ENCODE assay signal across 15 cellular contexts in the genomic region with DNA sequence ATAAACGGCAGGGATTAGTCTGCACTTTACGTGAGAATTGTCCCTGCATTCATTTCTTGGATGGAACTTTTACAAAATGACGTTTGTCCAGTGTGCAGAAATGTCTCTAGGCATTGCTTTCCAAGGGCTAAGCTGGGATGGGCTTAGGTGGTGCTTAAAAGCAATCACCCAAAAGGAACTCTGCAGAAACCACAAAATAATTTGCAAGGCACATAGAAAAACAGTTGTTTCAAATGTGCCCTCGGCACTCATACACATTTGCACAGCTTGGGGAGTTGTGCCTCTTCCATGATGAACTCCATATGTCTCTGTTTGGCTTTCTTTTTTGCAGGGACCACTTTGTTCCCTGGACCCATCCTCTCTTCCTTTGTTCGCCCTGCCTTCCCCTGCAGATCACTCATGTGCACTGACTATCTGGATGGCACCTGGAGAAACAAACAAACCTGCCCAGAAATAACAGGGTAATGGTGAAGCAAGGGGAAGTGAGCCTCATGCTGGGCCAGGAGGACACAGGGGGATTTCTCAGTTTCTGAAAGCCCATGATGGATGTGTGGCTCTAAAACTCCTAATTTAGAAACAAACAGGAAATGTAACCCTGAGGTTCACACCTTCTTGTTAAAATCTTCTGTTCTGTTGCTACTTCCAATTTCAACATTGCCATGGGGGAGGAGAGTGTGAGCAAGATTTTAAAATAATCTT.
DNase-seq lines count a peak whose midpoint lies in the region; ATAC-seq and TF ChIP-seq lines count a peak whose summit lies in the region.
"Had no signal": no experiment of that assay in that cellular context is flagged by ENCODE, and none has a peak within 500 bp of the region (broad histone marks: within the 10 kb centered on the region; RNA-seq: fewer than 3 reads in every experiment).

No MANE protein-coding gene starts in this region.

- no TSS peak for BruUV-seq in OCI-LY7 (replicated peaks; lab: Mats Ljungman, UMichigan)

- H3K9me2 ChIP-seq in OCI-LY7 (ENCODE audit: insufficient read depth, low read length) (no peaks in the 10 kb centered on the region), SK-N-SH (no peaks in the 10 kb centered on the region)

- TF ChIP-seq CTCF in OCI-LY7 (conservative IDR thresholded peaks at IDR 0.05; ENCODE audit: low read length) (no peak), SK-N-SH (IDR thresholded peaks at IDR 0.05) (no peak)

- no peak overlapping the region for H3K27ac Mint-ChIP-seq in activated T-helper 2 cell treated with anti-CD3 and anti-CD28 coated beads, Interferon-gamma antibody, Interleukin-2, Interleukin-4, amounts not matched to agents 10 μg/mL and 5 μg/mL and 100 μg/mL, durations not matched to agents 14 hours and 24 hours and 36 hours
- H3K27ac Mint-ChIP-seq: naive B cell had no signal

- no peak for TF ChIP-seq EP300 in SK-N-SH (IDR thresholded peaks at IDR 0.05; ENCODE audit: borderline replicate concordance in 1 of 2, low read depth in 1 of 2, low read length in 1 of 2)

- intact Hi-C loops in OCI-LY7 (cut with micrococcal nuclease; ENCODE audit: unreplicated experiment) = no loop called here
- intact Hi-C loops in activated T-helper 2 cell treated with anti-CD3 and anti-CD28 coated beads, Interferon-gamma antibody, Interleukin-2, Interleukin-4, amounts not matched to agents 10 μg/mL and 5 μg/mL and 100 μg/mL, durations not matched to agents 14 hours and 24 hours and 36 hours (cut with micrococcal nuclease) = no loop called here

- H4K20me1 ChIP-seq in OCI-LY7 (ENCODE audit: insufficient read depth, low read length) (no peaks in the 10 kb centered on the region), SK-N-SH (ENCODE audit: insufficient read depth) (no peaks in the 10 kb centered on the region)

- 39% methylated on average over 5 of the region's 5 CpGs for WGBS in SK-N-SH (ENCODE audit: low lambda C conversion rate)

- H3K27ac ChIP-seq in OCI-LY7 (ENCODE audit: low read depth, low read length, poor library complexity, severe bottlenecking) (no peak overlapping the region), SK-N-SH (ENCODE audit: low read depth in 2 of 2, low read length in 1 of 2) (no peak overlapping the region)
- H3K27ac ChIP-seq: cardiac muscle cell, hepatocyte, HL-60 had no signal

- POLR2A ChIA-PET in OCI-LY7 (lab: Charles Lee) = no interaction called here
- POLR2A ChIA-PET in SK-N-SH (lab: Yijun Ruan, JAX) = no interaction called here

- H3K4me3 Mint-ChIP-seq in activated T-helper 2 cell treated with anti-CD3 and anti-CD28 coated beads, Interferon-gamma antibody, Interleukin-2, Interleukin-4, amounts not matched to agents 10 μg/mL and 5 μg/mL and 100 μg/mL, durations not matched to agents 14 hours and 24 hours and 36 hours (ENCODE audit: low read depth) = no peak overlapping the region
- H3K4me3 Mint-ChIP-seq: naive B cell had no signal

- no peaks in the 10 kb centered on the region for H3F3A ChIP-seq in SK-N-SH (replicated peaks; ENCODE audit: insufficient read depth)

- H3K4me2 ChIP-seq in OCI-LY7 (ENCODE audit: low read length) (peak overlapping the region; percentile 19; the same call in 1 of the 2 replicates), SK-N-SH (no peak overlapping the region)
- H3K4me2 ChIP-seq: hepatocyte had no signal

- DNase-seq in AG08395 (ENCODE audit: low spot score) (peak; percentile 37), OCI-LY7 (ENCODE audit: low spot score) (peak; percentile 27), NCI-H2107 (lab: John Stamatoyannopoulos, UW) (no peak), SK-N-SH (no peak)
- DNase-seq in activated T-helper 2 cell treated with anti-CD3 and anti-CD28 coated beads, Interferon-gamma antibody, Interleukin-2, Interleukin-4, amounts not matched to agents 10 μg/mL and 5 μg/mL and 100 μg/mL, durations not matched to agents 14 hours and 24 hours and 36 hours (ENCODE audit: low spot score) = no peak
- DNase-seq: naive B cell, NCI-H2171 treated with DMSO at 0.1 percent for 48 hours, SW 1271, trophoblast cell had no signal

- H3K4me1 Mint-ChIP-seq in activated T-helper 2 cell treated with anti-CD3 and anti-CD28 coated beads, Interferon-gamma antibody, Interleukin-2, Interleukin-4, amounts not matched to agents 10 μg/mL and 5 μg/mL and 100 μg/mL, durations not matched to agents 14 hours and 24 hours and 36 hours (ENCODE audit: low read depth) = peaks cover 7% of the 10 kb centered on the region

- H3K9ac ChIP-seq in SK-N-SH = no peak overlapping the region

- CTCF ChIA-PET in OCI-LY7 (lab: Charles Lee; ENCODE audit: unreplicated experiment) = no interaction called here
- CTCF ChIA-PET in SK-N-SH (lab: Yijun Ruan, JAX) = no interaction called here

- H3K79me2 ChIP-seq in OCI-LY7 (ENCODE audit: insufficient read depth, low read depth, low read length) = no peaks in the 10 kb centered on the region
- no peaks in the 10 kb centered on the region for H3K79me2 ChIP-seq in SK-N-SH (ENCODE audit: insufficient read depth)
- H3K79me2 ChIP-seq: hepatocyte had no signal

- no peaks in the 10 kb centered on the region for H3K9me3 Mint-ChIP-seq in activated T-helper 2 cell treated with anti-CD3 and anti-CD28 coated beads, Interferon-gamma antibody, Interleukin-2, Interleukin-4, amounts not matched to agents 10 μg/mL and 5 μg/mL and 100 μg/mL, durations not matched to agents 14 hours and 24 hours and 36 hours
- H3K9me3 Mint-ChIP-seq: naive B cell had no signal

- H3K4me3 ChIP-seq in OCI-LY7 (ENCODE audit: low read depth, low read length, poor library complexity, severe bottlenecking) = no peak overlapping the region
- H3K4me3 ChIP-seq in SK-N-SH (ENCODE audit: low read depth in 2 of 2, low read length in 1 of 2) = no peak overlapping the region
- H3K4me3 ChIP-seq: cardiac muscle cell, hepatocyte had no signal

- H3K36me3 ChIP-seq in OCI-LY7 (ENCODE audit: insufficient read depth, low read length) (no peaks in the 10 kb centered on the region), SK-N-SH (replicated peaks in 1 of 2; ENCODE audit: control insufficient read depth in 1 of 2, insufficient read depth in 2 of 2, low read length in 1 of 2) (no peaks in the 10 kb centered on the region)
- H3K36me3 ChIP-seq: cardiac muscle cell had no signal

- H3K9me3 ChIP-seq in OCI-LY7 (ENCODE audit: low read length) = no peaks in the 10 kb centered on the region
- H3K9me3 ChIP-seq in SK-N-SH = no peaks in the 10 kb centered on the region

- no peak for TF ChIP-seq RAD21 in SK-N-SH (IDR thresholded peaks at IDR 0.05; ENCODE audit: low read length)

- no peaks in the 10 kb centered on the region for H3K36me3 Mint-ChIP-seq in activated T-helper 2 cell treated with anti-CD3 and anti-CD28 coated beads, Interferon-gamma antibody, Interleukin-2, Interleukin-4, amounts not matched to agents 10 μg/mL and 5 μg/mL and 100 μg/mL, durations not matched to agents 14 hours and 24 hours and 36 hours (ENCODE audit: low read depth)
- H3K36me3 Mint-ChIP-seq: naive B cell had no signal

- peaks cover under 1% of the 10 kb centered on the region for H3K27me3 Mint-ChIP-seq in activated T-helper 2 cell treated with anti-CD3 and anti-CD28 coated beads, Interferon-gamma antibody, Interleukin-2, Interleukin-4, amounts not matched to agents 10 μg/mL and 5 μg/mL and 100 μg/mL, durations not matched to agents 14 hours and 24 hours and 36 hours (ENCODE audit: low read depth)

- ATAC-seq in GM19025 (IDR thresholded peaks at IDR 0.05; ENCODE audit: low read depth, unreplicated experiment) (peak; percentile 75), HG02798 (IDR thresholded peaks at IDR 0.05; ENCODE audit: poor library complexity, unreplicated experiment) (peak; percentile 76), HG02571 (IDR thresholded peaks at IDR 0.05; ENCODE audit: unreplicated experiment) (no peak)

- H3K4me1 ChIP-seq in OCI-LY7 (ENCODE audit: insufficient read depth, low read length, poor library complexity, severe bottlenecking) = peaks cover 13% of the 10 kb centered on the region
- no peaks in the 10 kb centered on the region; a peak in 1 of 4 replicates for H3K4me1 ChIP-seq in SK-N-SH (ENCODE audit: control insufficient read depth in 1 of 2, insufficient read depth in 2 of 2, low read depth in 1 of 2, low read length in 1 of 2)

- no peaks in the 10 kb centered on the region for H3K27me3 ChIP-seq in SK-N-SH (ENCODE audit: insufficient read depth)
- H3K27me3 ChIP-seq: cardiac muscle cell, hepatocyte had no signal

- H2AFZ ChIP-seq in OCI-LY7 (ENCODE audit: low read length) = no peak overlapping the region
- H2AFZ ChIP-seq in SK-N-SH (ENCODE audit: low read depth) = no peak overlapping the region; the same call in 1 of the 2 replicates
- H2AFZ ChIP-seq: hepatocyte had no signal

TF ChIP-seq in SK-N-SH, 30 proteins besides CTCF, POLR2A, EP300 and RAD21 (continues in another document):
- TF ChIP-seq TCF12 (IDR thresholded peaks at IDR 0.05) (no peak), SIN3A (IDR thresholded peaks at IDR 0.05; ENCODE audit: borderline replicate concordance, low read depth, low read length) (no peak), RXRA (IDR thresholded peaks at IDR 0.05; ENCODE audit: borderline replicate concordance, low read depth) (no peak), GABPA (IDR thresholded peaks at IDR 0.05; ENCODE audit: low read depth) (no peak)
- TF ChIP-seq, protein P1, sequence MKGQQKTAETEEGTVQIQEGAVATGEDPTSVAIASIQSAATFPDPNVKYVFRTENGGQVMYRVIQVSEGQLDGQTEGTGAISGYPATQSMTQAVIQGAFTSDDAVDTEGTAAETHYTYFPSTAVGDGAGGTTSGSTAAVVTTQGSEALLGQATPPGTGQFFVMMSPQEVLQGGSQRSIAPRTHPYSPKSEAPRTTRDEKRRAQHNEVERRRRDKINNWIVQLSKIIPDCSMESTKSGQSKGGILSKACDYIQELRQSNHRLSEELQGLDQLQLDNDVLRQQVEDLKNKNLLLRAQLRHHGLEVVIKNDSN (IDR thresholded peaks at IDR 0.05; ENCODE audit: borderline replicate concordance, low read depth) = no peak
- TF ChIP-seq, protein P2, sequence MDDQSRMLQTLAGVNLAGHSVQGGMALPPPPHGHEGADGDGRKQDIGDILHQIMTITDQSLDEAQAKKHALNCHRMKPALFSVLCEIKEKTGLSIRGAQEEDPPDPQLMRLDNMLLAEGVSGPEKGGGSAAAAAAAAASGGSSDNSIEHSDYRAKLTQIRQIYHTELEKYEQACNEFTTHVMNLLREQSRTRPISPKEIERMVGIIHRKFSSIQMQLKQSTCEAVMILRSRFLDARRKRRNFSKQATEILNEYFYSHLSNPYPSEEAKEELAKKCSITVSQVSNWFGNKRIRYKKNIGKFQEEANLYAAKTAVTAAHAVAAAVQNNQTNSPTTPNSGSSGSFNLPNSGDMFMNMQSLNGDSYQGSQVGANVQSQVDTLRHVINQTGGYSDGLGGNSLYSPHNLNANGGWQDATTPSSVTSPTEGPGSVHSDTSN (IDR thresholded peaks at IDR 0.05) = no peak

Comparison
In these comparisons a context has a peak if more than half of its experiments do, and no peak if none do; other contexts are left out.
1. DNase-seq: peak in AG08395 (single experiment) and OCI-LY7 (single experiment); none in NCI-H2107 (single experiment), activated T-helper 2 cell treated with anti-CD3 and anti-CD28 coated beads, Interferon-gamma antibody, Interleukin-2, Interleukin-4, amounts not matched to agents 10 μg/mL and 5 μg/mL and 100 μg/mL, durations not matched to agents 14 hours and 24 hours and 36 hours (single experiment) and SK-N-SH (single experiment).